ENCODE assay signal across 1 cellular context in genomic region chr18:47767699-47768098, GRCh38.
TF ChIP-seq lines count a peak whose summit lies in the region.

No MANE protein-coding gene starts in this region.

TF ChIP-seq in WTC11, 78 proteins besides CTCF, POLR2A, EP300 and RAD21 (continued from another document):
- TF ChIP-seq ZNF263 (CRISPR knock-in tag; IDR thresholded peaks at IDR 0.05; ENCODE audit: low read depth) (no peak), GRHL2 (CRISPR knock-in tag; IDR thresholded peaks at IDR 0.05; ENCODE audit: insufficient replicate concordance, severe bottlenecking) (no peak), ZNF425 (CRISPR knock-in tag; conservative IDR thresholded peaks at IDR 0.05) (no peak), TCF7 (CRISPR knock-in tag; IDR thresholded peaks at IDR 0.05; ENCODE audit: low read depth) (no peak), ZNF416 (CRISPR knock-in tag; IDR thresholded peaks at IDR 0.05) (no peak), ESRRA (CRISPR knock-in tag; IDR thresholded peaks at IDR 0.05; ENCODE audit: borderline replicate concordance) (no peak), FOXK1 (CRISPR knock-in tag; IDR thresholded peaks at IDR 0.05) (no peak), ELF4 (CRISPR knock-in tag; IDR thresholded peaks at IDR 0.05; ENCODE audit: low read depth) (no peak)
- TF ChIP-seq, protein P1, sequence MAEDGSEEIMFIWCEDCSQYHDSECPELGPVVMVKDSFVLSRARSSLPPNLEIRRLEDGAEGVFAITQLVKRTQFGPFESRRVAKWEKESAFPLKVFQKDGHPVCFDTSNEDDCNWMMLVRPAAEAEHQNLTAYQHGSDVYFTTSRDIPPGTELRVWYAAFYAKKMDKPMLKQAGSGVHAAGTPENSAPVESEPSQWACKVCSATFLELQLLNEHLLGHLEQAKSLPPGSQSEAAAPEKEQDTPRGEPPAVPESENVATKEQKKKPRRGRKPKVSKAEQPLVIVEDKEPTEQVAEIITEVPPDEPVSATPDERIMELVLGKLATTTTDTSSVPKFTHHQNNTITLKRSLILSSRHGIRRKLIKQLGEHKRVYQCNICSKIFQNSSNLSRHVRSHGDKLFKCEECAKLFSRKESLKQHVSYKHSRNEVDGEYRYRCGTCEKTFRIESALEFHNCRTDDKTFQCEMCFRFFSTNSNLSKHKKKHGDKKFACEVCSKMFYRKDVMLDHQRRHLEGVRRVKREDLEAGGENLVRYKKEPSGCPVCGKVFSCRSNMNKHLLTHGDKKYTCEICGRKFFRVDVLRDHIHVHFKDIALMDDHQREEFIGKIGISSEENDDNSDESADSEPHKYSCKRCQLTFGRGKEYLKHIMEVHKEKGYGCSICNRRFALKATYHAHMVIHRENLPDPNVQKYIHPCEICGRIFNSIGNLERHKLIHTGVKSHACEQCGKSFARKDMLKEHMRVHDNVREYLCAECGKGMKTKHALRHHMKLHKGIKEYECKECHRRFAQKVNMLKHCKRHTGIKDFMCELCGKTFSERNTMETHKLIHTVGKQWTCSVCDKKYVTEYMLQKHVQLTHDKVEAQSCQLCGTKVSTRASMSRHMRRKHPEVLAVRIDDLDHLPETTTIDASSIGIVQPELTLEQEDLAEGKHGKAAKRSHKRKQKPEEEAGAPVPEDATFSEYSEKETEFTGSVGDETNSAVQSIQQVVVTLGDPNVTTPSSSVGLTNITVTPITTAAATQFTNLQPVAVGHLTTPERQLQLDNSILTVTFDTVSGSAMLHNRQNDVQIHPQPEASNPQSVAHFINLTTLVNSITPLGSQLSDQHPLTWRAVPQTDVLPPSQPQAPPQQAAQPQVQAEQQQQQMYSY (CRISPR knock-in tag; IDR thresholded peaks at IDR 0.05) = no peak
